21 cellular contexts compared by ENCODE assay signal in genomic region chr9:120643096-120643495, GRCh38.
"Had no signal": no experiment of that assay in that cellular context is flagged by ENCODE, and none has a peak within 500 bp of the region (broad histone marks: within the 10 kb centered on the region; RNA-seq: fewer than 3 reads in every experiment).

No MANE protein-coding gene starts in this region.

- H3K4me3 ChIP-seq: esophagus muscularis mucosa, gastroesophageal sphincter, heart left ventricle had no signal

- ATAC-seq: activated CD4-positive, CD25-positive, alpha-beta regulatory T cell treated with anti-CD3 and anti-CD28 coated beads, Interleukin-2, amount 50 U/mL, for 24 hours; activated CD8-positive, alpha-beta T cell treated with anti-CD3 and anti-CD28 coated beads, Interleukin-2, amount 10 ng/mL, durations not matched to agents 7 days and 5 days; activated T-helper 17 cell treated with anti-CD3 and anti-CD28 coated beads, Interleukin-2, amount 50 U/mL, for 72 hours; gastroesophageal sphincter; heart left ventricle; left colon; stimulated activated naive B cell treated with anti-CD40 and anti-IgM and Interleukin-4, amounts not matched to agents 10 μg/mL and 1 μg/mL and 100 μg/mL, for 72 hours; T-cell had no signal

- H3K27me3 ChIP-seq: esophagus muscularis mucosa, gastroesophageal sphincter, heart left ventricle had no signal

- H3K27ac ChIP-seq: esophagus muscularis mucosa, gastroesophageal sphincter, heart left ventricle, VCaP had no signal

- DNase-seq: activated CD4-positive, alpha-beta T cell treated with anti-CD3 and anti-CD28 coated beads, Interleukin-2, amount 10 ng/mL, durations not matched to agents 7 days and 5 days; activated CD8-positive, alpha-beta T cell treated with anti-CD3 and anti-CD28 coated beads, Interleukin-2, amount 10 ng/mL, durations not matched to agents 7 days and 5 days; activated naive CD4-positive, alpha-beta T cell; activated naive CD8-positive, alpha-beta T cell treated with anti-CD3 and anti-CD28 coated beads for 36 hours; activated T-cell treated with anti-CD3 and anti-CD28 coated beads, Interleukin-2, amount 50 U/mL, for 24 hours; effector CD8-positive, alpha-beta T cell; heart left ventricle; islet precursor cell; left colon; mesenchymal stem cell; naive B cell; retina; stimulated activated CD4-positive, alpha-beta T cell treated with anti-CD3 and anti-CD28 coated beads, Interleukin-2, amount 100 ng/mL, for 48 hours; stimulated activated CD8-positive, alpha-beta memory T cell treated with anti-CD3 and anti-CD28 coated beads, Interleukin-4, amount 100 ng/mL, for 48 hours; stimulated activated naive B cell treated with anti-CD40 and anti-IgM and Interleukin-4, amounts not matched to agents 10 μg/mL and 1 μg/mL and 100 μg/mL, for 72 hours; T-cell had no signal
